ENCODE assay signal across 8 cellular contexts in genomic region chr6:31582230-31582601, GRCh38. TPM values are rescaled to one million over a fixed set of nuclear protein-coding genes. Genes with fewer than 3 reads are reported as not detected.
DNase-seq lines count a peak whose midpoint lies in the region; ATAC-seq and TF ChIP-seq lines count a peak whose summit lies in the region.

Gene LTB (minus strand): TSS chr6:31582424. CDS start chr6:31582417, 7 bp downstream.

- no peak for TF ChIP-seq CTCF in endodermal cell (conservative IDR thresholded peaks at IDR 0.05)
- TF ChIP-seq CTCF in osteocyte (IDR thresholded peaks at IDR 0.05) = no peak

- WGBS in endodermal cell (ENCODE audit: insufficient coverage in 1 of 2, insufficient read length in 1 of 2), 2 experiments = 91% methylated on average over 3 of the region's 3 CpGs; no CpG with 5 or more reads in 1 of the 2 experiments

- no peaks in the 10 kb centered on the region for H3K4me1 ChIP-seq in endodermal cell (ENCODE audit: control insufficient read depth, insufficient read depth, low read length)

- peak within 1 kb of the TSS; percentile 94 for H3K4me3 ChIP-seq in endodermal cell (ENCODE audit: low read length)

- peak within 1 kb of the TSS; percentile 69 for H3K9ac ChIP-seq in endodermal cell (ENCODE audit: extremely low read depth, low read length, poor library complexity, severe bottlenecking)

- H3K27ac ChIP-seq in endodermal cell (ENCODE audit: low read depth, low read length) = no peak within 1 kb of the TSS

- H3K27me3 ChIP-seq in endodermal cell (ENCODE audit: control insufficient read depth, insufficient read depth, low read length, poor library complexity, severe bottlenecking) = peaks cover 5% of the 10 kb centered on the region

- no peaks in the 10 kb centered on the region for H3K9me3 ChIP-seq in endodermal cell (ENCODE audit: control insufficient read depth, low read length)

- H3K4me1 Mint-ChIP-seq in endodermal cell (peaks cover 17% of the 10 kb centered on the region), osteocyte (ENCODE audit: unreplicated experiment) (peaks cover 16% of the 10 kb centered on the region)

- no peaks in the 10 kb centered on the region for H3K36me3 ChIP-seq in endodermal cell (ENCODE audit: control insufficient read depth, insufficient read depth, low read length)

- H3K27me3 Mint-ChIP-seq in endodermal cell (ENCODE audit: insufficient read depth) (peaks cover 31% of the 10 kb centered on the region), osteocyte (ENCODE audit: unreplicated experiment) (no peaks in the 10 kb centered on the region)

- H3K9me3 Mint-ChIP-seq in endodermal cell (no peaks in the 10 kb centered on the region), osteocyte (ENCODE audit: unreplicated experiment) (no peaks in the 10 kb centered on the region)

- H3K4me3 Mint-ChIP-seq in endodermal cell = peak within 1 kb of the TSS; percentile 98
- H3K4me3 Mint-ChIP-seq in osteocyte (ENCODE audit: unreplicated experiment) = peak within 1 kb of the TSS; percentile 96

- H3K36me3 Mint-ChIP-seq in endodermal cell (ENCODE audit: low read depth) = no peaks in the 10 kb centered on the region
- no peaks in the 10 kb centered on the region for H3K36me3 Mint-ChIP-seq in osteocyte (ENCODE audit: unreplicated experiment)

- H3K27ac Mint-ChIP-seq in endodermal cell = peak within 1 kb of the TSS; percentile 95
- H3K27ac Mint-ChIP-seq in osteocyte (ENCODE audit: unreplicated experiment) = peak within 1 kb of the TSS; percentile 90

- peak; percentile 60 for TF ChIP-seq POLR2A in GM19193 (IDR thresholded peaks at IDR 0.05; ENCODE audit: extremely low read depth, insufficient read depth, insufficient read length)

- peak; percentile 49 for DNase-seq in activated CD4-positive, alpha-beta T cell treated with anti-CD3 and anti-CD28 coated beads for 1 hour
- DNase-seq in endodermal cell = no peak
- DNase-seq in osteocyte (ENCODE audit: extremely low spot score, unreplicated experiment) = no peak
- DNase-seq in hippocampal formation (lab: John Stamatoyannopoulos, UW) = no peak

- ATAC-seq in GM18520 (IDR thresholded peaks at IDR 0.05; ENCODE audit: unreplicated experiment) (no peak), HG02759 (IDR thresholded peaks at IDR 0.05; ENCODE audit: unreplicated experiment) (no peak), GM21526 (IDR thresholded peaks at IDR 0.05; ENCODE audit: low FRiP score, unreplicated experiment) (no peak)

RNA-seq across cellular contexts. Expression of gene LTB, which starts in this region (rescaled TPM):
- total RNA-seq in endodermal cell = 1 to 10 TPM in 1 of 2 donors, not detected in 1; 1.3 TPM
- polyA plus RNA-seq in endodermal cell (2013, experiment 1 of 2) = not detected
- not detected for polyA plus RNA-seq in endodermal cell (2013, experiment 2 of 2)
- total RNA-seq in osteocyte = not detected in 2 replicates
